1 cellular context compared by ENCODE assay signal in genomic region chr7:5423272-5423843, GRCh38.
TF ChIP-seq lines count a peak whose summit lies in the region.

TSS of gene TNRC18 (minus strand) at chr7:5423834. CDS start at chr7:5421246, 2,588 bp downstream.

TF ChIP-seq in GM23338, 12 proteins besides CTCF, POLR2A, EP300 and RAD21 (continued from another document):
- TF ChIP-seq ZNF462 (CRISPR knock-in tag; IDR thresholded peaks at IDR 0.05), result no peak
TF ChIP-seq in GM23338: peak in this region for 1.
